ENCODE assay signal across 15 cellular contexts in genomic region chr22:42955842-42956241, GRCh38. TPM values are rescaled to one million over a fixed set of nuclear protein-coding genes. Genes with fewer than 3 reads are reported as not detected.
DNase-seq lines count a peak whose midpoint lies in the region; ATAC-seq, FAIRE-seq and TF ChIP-seq lines count a peak whose summit lies in the region.
"Had no signal": no experiment of that assay in that cellular context is flagged by ENCODE, and none has a peak within 500 bp of the region (broad histone marks: within the 10 kb centered on the region; RNA-seq: fewer than 3 reads in every experiment).

No MANE protein-coding gene starts in this region.

- FAIRE-seq in K562 (lab: Jason Lieb, UNC), result no peak
- FAIRE-seq: A204.1, GM12892 had no signal

- no peak for DNase-seq in Calu3
- no peak for DNase-seq in K562 (ENCODE audit: extremely low read depth in 1 of 4, low spot score in 3 of 4)
- DNase-seq in hepatocyte (ENCODE audit: low spot score), result no peak
- no peak for DNase-seq in naive thymus-derived CD4-positive, alpha-beta T cell
- no peak for DNase-seq in endothelial cell (ENCODE audit: low spot score)
- DNase-seq in hepatic stellate cell (ENCODE audit: low spot score), result no peak
- DNase-seq: BE2C; CD8-positive, alpha-beta T cell; DND-41; GDM1; HCEC 1CT had no signal

- H3K27ac Mint-ChIP-seq in Calu3 (ENCODE audit: unreplicated experiment), result peak overlapping the region; percentile 97
- no peak overlapping the region for H3K27ac Mint-ChIP-seq in naive thymus-derived CD4-positive, alpha-beta T cell
- no peak overlapping the region for H3K27ac Mint-ChIP-seq in endothelial cell (ENCODE audit: unreplicated experiment)
- H3K27ac Mint-ChIP-seq: CD8-positive, alpha-beta T cell had no signal

- CTCF ChIA-PET in Calu3 (lab: Charles Lee), result no interaction called here
- CTCF ChIA-PET in K562 (lab: Yijun Ruan, JAX; ENCODE audit: low intra/inter-chr PET ratio), result no interaction called here
- CTCF ChIA-PET in naive thymus-derived CD4-positive, alpha-beta T cell (lab: Charles Lee), result interaction anchor here (0.5 kb wide), 1 partner anchor 46 kb away, joined by 3 read pairs; no protein-coding TSS in a partner anchor

- H3K27ac ChIP-seq in 22Rv1, result peak overlapping the region; percentile 87
- H3K27ac ChIP-seq in K562 (ENCODE audit: extremely low read depth, low read depth, low read length), result no peak overlapping the region
- H3K27ac ChIP-seq in hepatocyte, result peak overlapping the region; percentile 31
- H3K27ac ChIP-seq in naive thymus-derived CD4-positive, alpha-beta T cell (ENCODE audit: low read depth, low read length), result no peak overlapping the region

- H3K9me3 Mint-ChIP-seq in Calu3 (ENCODE audit: low read depth, unreplicated experiment) (peaks cover 2% of the 10 kb centered on the region), endothelial cell (ENCODE audit: unreplicated experiment) (no peaks in the 10 kb centered on the region)
- no peaks in the 10 kb centered on the region for H3K9me3 Mint-ChIP-seq in naive thymus-derived CD4-positive, alpha-beta T cell
- H3K9me3 Mint-ChIP-seq: CD8-positive, alpha-beta T cell had no signal

- H3K4me1 ChIP-seq in K562 (replicated peaks in 1 of 2; ENCODE audit: control insufficient read depth in 2 of 2, insufficient read depth in 2 of 2, low read length in 2 of 2), result peaks cover 15 to 26% of the 10 kb centered on the region in 2 experiments
- peaks cover 51% of the 10 kb centered on the region for H3K4me1 ChIP-seq in hepatocyte (ENCODE audit: insufficient read depth)
- peaks cover 0 to 21% of the 10 kb centered on the region in 2 donors for H3K4me1 ChIP-seq in naive thymus-derived CD4-positive, alpha-beta T cell (ENCODE audit: control insufficient read depth in 2 of 2, insufficient read depth in 2 of 2, low read length in 2 of 2)

- no peaks in the 10 kb centered on the region for H3K9me1 ChIP-seq in K562 (ENCODE audit: control insufficient read depth, insufficient read depth, low read length)

- no peaks in the 10 kb centered on the region for H3K9me2 ChIP-seq in hepatocyte (replicated peaks; ENCODE audit: insufficient read depth)

- H3K4me3 Mint-ChIP-seq in Calu3 (ENCODE audit: low read depth, unreplicated experiment) (peak overlapping the region; percentile 78), endothelial cell (ENCODE audit: unreplicated experiment) (no peak overlapping the region)
- no peak overlapping the region for H3K4me3 Mint-ChIP-seq in naive thymus-derived CD4-positive, alpha-beta T cell
- H3K4me3 Mint-ChIP-seq: CD8-positive, alpha-beta T cell had no signal

- H4K20me1 ChIP-seq in K562 (replicated peaks; ENCODE audit: control insufficient read depth, insufficient read depth, low read length), result peaks cover 16% of the 10 kb centered on the region; the same call in 1 of the 2 replicates
- peaks cover 13% of the 10 kb centered on the region for H4K20me1 ChIP-seq in hepatocyte (ENCODE audit: insufficient read depth, poor library complexity, severe bottlenecking)

- H2AFZ ChIP-seq in K562 (ENCODE audit: low read depth, low read length) (no peak overlapping the region), hepatocyte (no peak overlapping the region)

- in situ Hi-C loops in K562 (cut with MboI), result no loop called here

- no peak for TF ChIP-seq EP300 in K562 (IDR thresholded peaks at IDR 0.05; ENCODE audit: low read length)

- H3K27me3 ChIP-seq in K562 (ENCODE audit: control insufficient read depth in 2 of 2, insufficient read depth in 2 of 2, low read length in 2 of 2) (no peaks in the 10 kb centered on the region), hepatocyte (no peaks in the 10 kb centered on the region)
- no peaks in the 10 kb centered on the region for H3K27me3 ChIP-seq in naive thymus-derived CD4-positive, alpha-beta T cell (ENCODE audit: control insufficient read depth in 2 of 2, insufficient read depth in 2 of 2, low read length in 2 of 2)
- H3K27me3 ChIP-seq: BE2C had no signal

- no peak for TF ChIP-seq RAD21 in K562 (CRISPR knock-in tag; conservative IDR thresholded peaks at IDR 0.05 in 1 of 2, IDR thresholded peaks at IDR 0.05 in 1 of 2)

- peaks cover 80% of the 10 kb centered on the region for H3K79me2 ChIP-seq in K562 (ENCODE audit: control insufficient read depth, insufficient read depth, low read length)
- peaks cover 85% of the 10 kb centered on the region for H3K79me2 ChIP-seq in hepatocyte

- H3K4me3 ChIP-seq in K562 (no peak overlapping the region), hepatocyte (no peak overlapping the region)
- no peak overlapping the region for H3K4me3 ChIP-seq in naive thymus-derived CD4-positive, alpha-beta T cell (ENCODE audit: low read length)

- 91% methylated on average over 2 of the region's 2 CpGs for WGBS in K562 (ENCODE audit: insufficient coverage, low coverage, missing lambda C conversion rate)
- 96% methylated on average over 2 of the region's 2 CpGs for WGBS in hepatocyte (ENCODE audit: low lambda C conversion rate, missing lambda C conversion rate)

- H3K4me2 ChIP-seq in K562 (ENCODE audit: insufficient read depth, low read length) (no peak overlapping the region), hepatocyte (no peak overlapping the region)

- BruUV-seq in Calu3 (replicated peaks; lab: Mats Ljungman, UMichigan), result no TSS peak
- no TSS peak for BruUV-seq in K562 (replicated peaks; lab: Mats Ljungman, UMichigan)

- H3K27me3 Mint-ChIP-seq in Calu3 (ENCODE audit: unreplicated experiment) (no peaks in the 10 kb centered on the region), endothelial cell (ENCODE audit: unreplicated experiment) (peaks cover 11% of the 10 kb centered on the region)
- H3K27me3 Mint-ChIP-seq in naive thymus-derived CD4-positive, alpha-beta T cell, result no peaks in the 10 kb centered on the region

- no peaks in the 10 kb centered on the region for H3K36me3 ChIP-seq in K562 (ENCODE audit: control insufficient read depth, insufficient read depth, low read length)
- H3K36me3 ChIP-seq in hepatocyte (replicated peaks; ENCODE audit: insufficient read depth, low read depth), result no peaks in the 10 kb centered on the region
- no peaks in the 10 kb centered on the region for H3K36me3 ChIP-seq in naive thymus-derived CD4-positive, alpha-beta T cell (ENCODE audit: control insufficient read depth in 2 of 3, insufficient read depth in 3 of 3, low read length in 3 of 3)
- H3K36me3 ChIP-seq: BE2C had no signal

- intact Hi-C loops in Calu3 (cut with micrococcal nuclease; ENCODE audit: unreplicated experiment) (loop anchor here (5.0 kb wide), 1 partner anchor 41 kb away; no protein-coding TSS in a partner anchor), K562 (cut with micrococcal nuclease) (no loop called here)
- intact Hi-C loops in naive thymus-derived CD4-positive, alpha-beta T cell (cut with micrococcal nuclease), result no loop called here

- TF ChIP-seq CTCF in 22Rv1 (IDR thresholded peaks at IDR 0.05), result no peak
- no peak for TF ChIP-seq CTCF in Calu3 (IDR thresholded peaks at IDR 0.05; ENCODE audit: unreplicated experiment)
- TF ChIP-seq CTCF in K562 (IDR thresholded peaks at IDR 0.05 in 2 of 3, conservative IDR thresholded peaks at IDR 0.05 in 1 of 3; ENCODE audit: insufficient read depth in 2 of 3, low read depth in 1 of 3, low read length in 3 of 3), result no peak
- TF ChIP-seq CTCF in hepatocyte (IDR thresholded peaks at IDR 0.05; ENCODE audit: poor library complexity), result no peak
- no peak for TF ChIP-seq CTCF in endothelial cell (IDR thresholded peaks at IDR 0.05; ENCODE audit: unreplicated experiment)

- POLR2A ChIA-PET in K562 (lab: Yijun Ruan, JAX), result no interaction called here
- POLR2A ChIA-PET in naive thymus-derived CD4-positive, alpha-beta T cell (lab: Charles Lee), result no interaction called here

- H3K9me3 ChIP-seq in K562 (replicated peaks; ENCODE audit: control insufficient read depth, insufficient read depth, low read depth, low read length), result no peaks in the 10 kb centered on the region
- no peaks in the 10 kb centered on the region for H3K9me3 ChIP-seq in hepatocyte (ENCODE audit: low read depth)
- H3K9me3 ChIP-seq in naive thymus-derived CD4-positive, alpha-beta T cell (ENCODE audit: control insufficient read depth in 2 of 3, low read length in 3 of 3), result no peaks in the 10 kb centered on the region
- H3K9me3 ChIP-seq: BE2C had no signal

- no peak for ATAC-seq in K562
- ATAC-seq in GM18498 (IDR thresholded peaks at IDR 0.05; ENCODE audit: unreplicated experiment), result no peak
- no peak for ATAC-seq in naive thymus-derived CD4-positive, alpha-beta T cell
- ATAC-seq: CD8-positive, alpha-beta T cell had no signal

- H3K4me1 Mint-ChIP-seq in Calu3 (ENCODE audit: low read depth, unreplicated experiment) (peaks cover 85% of the 10 kb centered on the region), endothelial cell (ENCODE audit: unreplicated experiment) (peaks cover 70% of the 10 kb centered on the region)
- H3K4me1 Mint-ChIP-seq in naive thymus-derived CD4-positive, alpha-beta T cell, result peaks cover 28 to 80% (median 73%) of the 10 kb centered on the region in 7 donors

- TF ChIP-seq POLR2A in K562 (conservative IDR thresholded peaks at IDR 0.05), result no peak

- H3K36me3 Mint-ChIP-seq in Calu3 (ENCODE audit: insufficient read depth, unreplicated experiment) (peaks cover 92% of the 10 kb centered on the region), endothelial cell (ENCODE audit: low read depth, unreplicated experiment) (peaks cover 3% of the 10 kb centered on the region)
- H3K36me3 Mint-ChIP-seq in naive thymus-derived CD4-positive, alpha-beta T cell, result peaks cover 4 to 26% (median 6%) of the 10 kb centered on the region in 5 donors

- H3K9ac ChIP-seq in K562 (ENCODE audit: insufficient read depth in 1 of 2, low read depth in 2 of 2, low read length in 2 of 2), result no peak overlapping the region

RNA-seq across cellular contexts. Expression of gene PACSIN2, which starts 59.1 kb away (rescaled TPM):
- total RNA-seq in Calu3 (2022) (224 and 230 TPM in 2 replicates), K562 (2014; rRNA removed) (20.3 and 23.9 TPM in 2 replicates), K562 (2014; rRNA removed; fragmentation: Illumina TruSeq; extraction: Trizol) (18.4 and 19.2 TPM in 2 replicates), K562 (2015; rRNA removed; fragmentation: Illumina TruSeq; extraction: Trizol) (21.0 TPM in 2 replicates), K562 (2021) (39.1 and 45.1 TPM in 2 replicates), hepatocyte (77.7 and 87.4 TPM in 2 replicates), endothelial cell (ENCODE audit: unreplicated experiment) (93.7 TPM)
- total RNA-seq in K562 (2011; cell fraction: chromatin; rRNA removed; ENCODE audit: low replicate concordance), result 40.5 and 46.9 TPM in 2 replicates
- total RNA-seq in K562 (2011; cell fraction: nucleolus; rRNA removed), result 24.3 and 27.1 TPM in 2 replicates
- total RNA-seq in K562 (2011; cell fraction: nucleoplasm; rRNA removed), result 37.3 and 38.1 TPM in 2 replicates
- polyA plus RNA-seq in K562 (2011; rRNA removed) (44.4 and 45.1 TPM in 2 replicates), K562 (2014; fragmentation: Illumina TruSeq; extraction: Trizol) (33.5 and 37.5 TPM in 2 replicates), K562 (2014; fragmentation: Nextera tagmentation; extraction: Ambion mirVana) (under 1 TPM; 0.45 to 0.83 TPM), K562 (2014; rRNA removed) (31.8 and 36.3 TPM in 2 replicates), hepatocyte (85.5 and 86.3 TPM in 2 replicates)
- polyA plus RNA-seq in K562 (2011; cell fraction: cytosol; rRNA removed), result 38.0 and 44.7 TPM in 2 replicates
- 53.1 and 58.4 TPM in 2 replicates for polyA plus RNA-seq in K562 (2011; cell fraction: nucleus; rRNA removed)
- polyA plus RNA-seq in K562 (2012), result 31.0 and 53.1 TPM in 2 replicates
- 23.9 and 28.8 TPM in 2 replicates for polyA minus RNA-seq in K562 (2011; rRNA and poly(A)+ RNA removed)
- 13.7 and 17.0 TPM in 2 replicates for polyA minus RNA-seq in K562 (2011; cell fraction: cytosol; rRNA and poly(A)+ RNA removed)
- polyA minus RNA-seq in K562 (2011; cell fraction: nucleus; rRNA and poly(A)+ RNA removed), result 9.4 and 14.0 TPM in 2 replicates
- total RNA-seq in naive thymus-derived CD4-positive, alpha-beta T cell, result 10 to 100 TPM; 27.6 to 62.5 (median 38.1) TPM
- polyA plus RNA-seq in naive thymus-derived CD4-positive, alpha-beta T cell, result 10 to 100 TPM; 26.6 to 36.3 TPM

Comparison
In these comparisons a context has a peak if more than half of its experiments do, and no peak if none do; other contexts are left out.
1. H3K27ac ChIP-seq: peak in 22Rv1 (single experiment) and hepatocyte (single experiment); none in K562 (single experiment) and naive thymus-derived CD4-positive, alpha-beta T cell (single experiment).